In genomic region chr20:37610203-37610798, GRCh38 we compare ENCODE assay signal across 29 cellular contexts.
"Had no signal": no experiment of that assay in that cellular context is flagged by ENCODE, and none has a peak within 500 bp of the region (broad histone marks: within the 10 kb centered on the region; RNA-seq: fewer than 3 reads in every experiment).

No MANE protein-coding gene starts in this region.

- FAIRE-seq: urothelium cell line had no signal

- H3K27ac Mint-ChIP-seq: stimulated activated effector memory CD8-positive, alpha-beta T cell treated with anti-CD3 and anti-CD28 coated beads, Interleukin-12 subunit alpha, Interleukin-12 subunit beta, amount 100 ng/mL, for 72 hours; stimulated activated memory B cell treated with anti-CD40 and anti-IgM and Interleukin-4, amounts not matched to agents 10 μg/mL and 1 μg/mL and 100 μg/mL, for 72 hours; stimulated activated naive B cell treated with anti-CD40 and anti-IgM and Interleukin-4, amounts not matched to agents 10 μg/mL and 1 μg/mL and 100 μg/mL, for 72 hours; stimulated activated naive CD8-positive, alpha-beta T cell treated with anti-CD3 and anti-CD28 coated beads, Interleukin-15, Interleukin-2, amounts not matched to agents 100 ng/mL and 50 ng/mL, for 24 hours; type B pancreatic cell had no signal

- H3K9me3 Mint-ChIP-seq: stimulated activated effector memory CD8-positive, alpha-beta T cell treated with anti-CD3 and anti-CD28 coated beads, Interleukin-12 subunit alpha, Interleukin-12 subunit beta, amount 100 ng/mL, for 72 hours; stimulated activated memory B cell treated with anti-CD40 and anti-IgM and Interleukin-4, amounts not matched to agents 10 μg/mL and 1 μg/mL and 100 μg/mL, for 72 hours; stimulated activated naive B cell treated with anti-CD40 and anti-IgM and Interleukin-4, amounts not matched to agents 10 μg/mL and 1 μg/mL and 100 μg/mL, for 72 hours; stimulated activated naive CD8-positive, alpha-beta T cell treated with anti-CD3 and anti-CD28 coated beads, Interleukin-15, amount 100 ng/mL, for 72 hours; stimulated activated naive CD8-positive, alpha-beta T cell treated with anti-CD3 and anti-CD28 coated beads, Interleukin-15, Interleukin-2, amounts not matched to agents 100 ng/mL and 50 ng/mL, for 24 hours; type B pancreatic cell had no signal

- DNase-seq: stimulated activated CD4-positive, alpha-beta T cell treated with anti-CD3 and anti-CD28 coated beads, Interleukin-2, amount 100 ng/mL, for 48 hours; stimulated activated CD4-positive, alpha-beta T cell treated with anti-CD3 and anti-CD28 coated beads, Interleukin-4, amount 100 ng/mL, for 1 hour; stimulated activated CD4-positive, alpha-beta T cell treated with anti-CD3 and anti-CD28 coated beads, Interleukin-4, amount 100 ng/mL, for 24 hours; stimulated activated CD4-positive, alpha-beta T cell treated with anti-CD3 and anti-CD28 coated beads, Interleukin-4, amount 100 ng/mL, for 4 hours; stimulated activated CD8-positive, alpha-beta memory T cell treated with anti-CD3 and anti-CD28 coated beads, Interleukin-4, amount 100 ng/mL, for 48 hours; stimulated activated naive B cell treated with anti-CD40 and anti-IgM and Interleukin-4, amounts not matched to agents 10 μg/mL and 1 μg/mL and 100 μg/mL, for 72 hours; stimulated activated naive CD4-positive, alpha-beta T cell; stimulated activated naive CD4-positive, alpha-beta T cell treated with Interleukin-2 at 50 U/mL for 16 hours; stimulated activated naive CD8-positive, alpha-beta T cell treated with anti-CD3 and anti-CD28 coated beads, Interleukin-15, amount 100 ng/mL, for 72 hours; stimulated activated naive CD8-positive, alpha-beta T cell treated with anti-CD3 and anti-CD28 coated beads, Interleukin-15, Interleukin-2, amounts not matched to agents 100 U/mL and 50 U/mL, for 24 hours; stomach; substantia nigra; testis; thyroid gland; transverse colon; trophoblast cell; upper lobe of left lung; upper lobe of right lung; uterus had no signal

- ATAC-seq: stimulated activated effector memory CD8-positive, alpha-beta T cell treated with anti-CD3 and anti-CD28 coated beads, Interleukin-12 subunit alpha, Interleukin-12 subunit beta, amount 100 ng/mL, for 72 hours; stimulated activated memory B cell treated with anti-CD40 and anti-IgM and Interleukin-4, amounts not matched to agents 10 μg/mL and 1 μg/mL and 100 μg/mL, for 72 hours; stimulated activated naive B cell treated with anti-CD40 and anti-IgM and Interleukin-4, amounts not matched to agents 10 μg/mL and 1 μg/mL and 100 μg/mL, for 72 hours; stimulated activated naive CD8-positive, alpha-beta T cell treated with anti-CD3 and anti-CD28 coated beads, Interleukin-15, amount 100 ng/mL, for 72 hours; stimulated activated naive CD8-positive, alpha-beta T cell treated with anti-CD3 and anti-CD28 coated beads, Interleukin-15, Interleukin-2, amounts not matched to agents 100 U/mL and 50 U/mL, for 24 hours; upper lobe of right lung had no signal

- H3K27ac ChIP-seq: stomach, suprapubic skin, testis, thoracic aorta, thyroid gland, tibial artery, tibial nerve, transverse colon, upper lobe of left lung, upper lobe of right lung, uterus, vagina had no signal

- H3K4me3 Mint-ChIP-seq: stimulated activated effector memory CD8-positive, alpha-beta T cell treated with anti-CD3 and anti-CD28 coated beads, Interleukin-12 subunit alpha, Interleukin-12 subunit beta, amount 100 ng/mL, for 72 hours; stimulated activated memory B cell treated with anti-CD40 and anti-IgM and Interleukin-4, amounts not matched to agents 10 μg/mL and 1 μg/mL and 100 μg/mL, for 72 hours; stimulated activated naive B cell treated with anti-CD40 and anti-IgM and Interleukin-4, amounts not matched to agents 10 μg/mL and 1 μg/mL and 100 μg/mL, for 72 hours; stimulated activated naive CD8-positive, alpha-beta T cell treated with anti-CD3 and anti-CD28 coated beads, Interleukin-15, amount 100 ng/mL, for 72 hours; stimulated activated naive CD8-positive, alpha-beta T cell treated with anti-CD3 and anti-CD28 coated beads, Interleukin-15, Interleukin-2, amounts not matched to agents 100 ng/mL and 50 ng/mL, for 24 hours; type B pancreatic cell had no signal

- H3K4me1 Mint-ChIP-seq: stimulated activated effector memory CD8-positive, alpha-beta T cell treated with anti-CD3 and anti-CD28 coated beads, Interleukin-12 subunit alpha, Interleukin-12 subunit beta, amount 100 ng/mL, for 72 hours; stimulated activated memory B cell treated with anti-CD40 and anti-IgM and Interleukin-4, amounts not matched to agents 10 μg/mL and 1 μg/mL and 100 μg/mL, for 72 hours; stimulated activated naive B cell treated with anti-CD40 and anti-IgM and Interleukin-4, amounts not matched to agents 10 μg/mL and 1 μg/mL and 100 μg/mL, for 72 hours; stimulated activated naive CD8-positive, alpha-beta T cell treated with anti-CD3 and anti-CD28 coated beads, Interleukin-15, amount 100 ng/mL, for 72 hours had no signal

- H3K4me1 ChIP-seq: stomach, suprapubic skin, testis, thyroid gland, tibial artery, tibial nerve, transverse colon, upper lobe of left lung, upper lobe of right lung, uterus, vagina had no signal

- H3K4me3 ChIP-seq: stomach, suprapubic skin, testis, thoracic aorta, thyroid gland, tibial artery, tibial nerve, transverse colon, upper lobe of left lung, upper lobe of right lung, uterus, vagina had no signal

- H3K9me3 ChIP-seq: suprapubic skin, testis, thoracic aorta, thyroid gland, tibial artery, tibial nerve, transverse colon, upper lobe of left lung, upper lobe of right lung, uterus, vagina had no signal

- H3K36me3 Mint-ChIP-seq: stimulated activated effector memory CD8-positive, alpha-beta T cell treated with anti-CD3 and anti-CD28 coated beads, Interleukin-12 subunit alpha, Interleukin-12 subunit beta, amount 100 ng/mL, for 72 hours; stimulated activated memory B cell treated with anti-CD40 and anti-IgM and Interleukin-4, amounts not matched to agents 10 μg/mL and 1 μg/mL and 100 μg/mL, for 72 hours; stimulated activated naive B cell treated with anti-CD40 and anti-IgM and Interleukin-4, amounts not matched to agents 10 μg/mL and 1 μg/mL and 100 μg/mL, for 72 hours; type B pancreatic cell had no signal

- H3K36me3 ChIP-seq: stomach, suprapubic skin, thoracic aorta, thyroid gland, tibial artery, tibial nerve, transverse colon, upper lobe of left lung, upper lobe of right lung, uterus, vagina had no signal

- H3K27me3 ChIP-seq: testis, thyroid gland, transverse colon, upper lobe of left lung, upper lobe of right lung, uterus, vagina had no signal
